In genomic region chr3:112619295-112619694, GRCh38 we compare ENCODE assay signal across 11 cellular contexts. TPM values are rescaled to one million over a fixed set of nuclear protein-coding genes. Genes with fewer than 3 reads are reported as not detected.
A peak's percentile ranks its signal among the peaks of the same experiment; 100 is the strongest.
DNase-seq lines count a peak whose midpoint lies in the region; ATAC-seq and TF ChIP-seq lines count a peak whose summit lies in the region.
"Had no signal": no experiment of that assay in that cellular context is flagged by ENCODE, and none has a peak within 500 bp of the region (broad histone marks: within the 10 kb centered on the region; RNA-seq: fewer than 3 reads in every experiment).

No MANE protein-coding gene starts in this region.

- peaks cover 32% of the 10 kb centered on the region for H3K36me3 Mint-ChIP-seq in type B pancreatic cell

- no peak overlapping the region for H3K4me3 ChIP-seq in adipocyte (ENCODE audit: low read length)
- H3K4me3 ChIP-seq: BLaER1, colonic mucosa had no signal

- H3K9me3 ChIP-seq in adipocyte (ENCODE audit: control insufficient read depth, low read length): no peaks in the 10 kb centered on the region
- H3K9me3 ChIP-seq: BLaER1, colonic mucosa had no signal

- peaks cover 37% of the 10 kb centered on the region for H3K4me1 ChIP-seq in adipocyte (ENCODE audit: control insufficient read depth, insufficient read depth, low read length)
- H3K4me1 ChIP-seq: BLaER1, colonic mucosa had no signal

- no peaks in the 10 kb centered on the region for H3K27me3 ChIP-seq in adipocyte (replicated peaks; ENCODE audit: control insufficient read depth, insufficient read depth, low read length)
- H3K27me3 ChIP-seq: BLaER1, colonic mucosa had no signal

- H3K27me3 Mint-ChIP-seq in type B pancreatic cell: no peaks in the 10 kb centered on the region

- no peaks in the 10 kb centered on the region for H3K4me1 Mint-ChIP-seq in type B pancreatic cell (ENCODE audit: unreplicated experiment)

- ATAC-seq in GM21367 (IDR thresholded peaks at IDR 0.05; ENCODE audit: unreplicated experiment) (peak; percentile 75), HG03097 (IDR thresholded peaks at IDR 0.05; ENCODE audit: low FRiP score, unreplicated experiment) (peak; percentile 44)

- no peak overlapping the region for H3K27ac Mint-ChIP-seq in type B pancreatic cell

- H3K9me3 Mint-ChIP-seq in type B pancreatic cell: peaks cover 4% of the 10 kb centered on the region

- peaks cover 96% of the 10 kb centered on the region for H3K36me3 ChIP-seq in adipocyte (ENCODE audit: control insufficient read depth, insufficient read depth, low read length, severe bottlenecking)
- H3K36me3 ChIP-seq: BLaER1, colonic mucosa had no signal

- peak overlapping the region; percentile 28 for H3K9ac ChIP-seq in adipocyte (ENCODE audit: low read length)
- H3K9ac ChIP-seq: BLaER1 had no signal

- DNase-seq in EL (peak; percentile 37), adipocyte (ENCODE audit: low read depth) (no peak), NCI-H1436 treated with DMSO at 0.1 percent for 48 hours (lab: John Stamatoyannopoulos, UW) (no peak), type B pancreatic cell (ENCODE audit: extremely low spot score, unreplicated experiment) (no peak)
- DNase-seq in stimulated activated CD4-positive, alpha-beta T cell treated with anti-CD3 and anti-CD28 coated beads, Interleukin-2, amount 100 ng/mL, for 24 hours: no peak
- DNase-seq in activated effector memory CD4-positive, alpha-beta T cell treated with anti-CD3 and anti-CD28 coated beads, Interleukin-2, amount 50 U/mL, for 16 hours: no peak
- DNase-seq: colonic mucosa, hippocampal formation had no signal

- no peak overlapping the region for H3K4me3 Mint-ChIP-seq in type B pancreatic cell

- no peak for TF ChIP-seq CTCF in type B pancreatic cell (conservative IDR thresholded peaks at IDR 0.05)

RNA-seq across cellular contexts. Expression of gene CCDC80, which starts 21.6 kb away (rescaled TPM):
- 169 and 174 TPM in 2 replicates for total RNA-seq in type B pancreatic cell (ENCODE audit: low replicate concordance)

RNA-seq across cellular contexts. Expression of gene SLC35A5, which starts 57.5 kb away (rescaled TPM):
- total RNA-seq in type B pancreatic cell (ENCODE audit: low replicate concordance): 23.9 and 31.6 TPM in 2 replicates

RNA-seq across cellular contexts. Expression of gene ATG3, which starts 57.5 kb away (rescaled TPM):
- 32.5 and 35.3 TPM in 2 replicates for total RNA-seq in type B pancreatic cell (ENCODE audit: low replicate concordance)
